In genomic region chr1:40385437-40386310, GRCh38 we compare ENCODE assay signal across 7 cellular contexts. TPM values are rescaled to one million over a fixed set of nuclear protein-coding genes. Genes with fewer than 3 reads are reported as not detected.
A peak's percentile ranks its signal among the peaks of the same experiment; 100 is the strongest.
DNase-seq lines count a peak whose midpoint lies in the region; ATAC-seq and TF ChIP-seq lines count a peak whose summit lies in the region.

No MANE protein-coding gene starts in this region.

- peaks cover 3% of the 10 kb centered on the region for H3K79me2 ChIP-seq in neural progenitor cell (ENCODE audit: low read depth)

- H3K36me3 ChIP-seq in neural progenitor cell: no peaks in the 10 kb centered on the region

- intact Hi-C loops in lower leg skin (cut with DNase I; ENCODE audit: low total_unique reads): no loop called here

- H3K9ac ChIP-seq in neural progenitor cell: no peak overlapping the region

- peak overlapping the region; percentile 23 for H3K27ac Mint-ChIP-seq in neural progenitor cell

- WGBS in lower leg skin, 2 donors: 70 to 79% methylated on average over 4 of the region's 4 CpGs

- TF ChIP-seq CTCF in neural progenitor cell (IDR thresholded peaks at IDR 0.05): no peak
- no peak for TF ChIP-seq CTCF in lower leg skin (IDR thresholded peaks at IDR 0.05)

- no peak overlapping the region for H3K4me2 ChIP-seq in neural progenitor cell

- TF ChIP-seq POLR2A in lower leg skin (IDR thresholded peaks at IDR 0.05): no peak

- H2AFZ ChIP-seq in neural progenitor cell (replicated peaks): no peak overlapping the region

- peak; percentile 92 for DNase-seq in SKM-1 treated with dmso at 0.1 percent for 144 hours (lab: John Stamatoyannopoulos, UW; ENCODE audit: unreplicated experiment)
- DNase-seq in neural progenitor cell (ENCODE audit: low spot score): no peak
- DNase-seq in lower leg skin (ENCODE audit: low spot score in 2 of 2): no peak
- DNase-seq in globus pallidus (ENCODE audit: low spot score): no peak

- peaks cover 25% of the 10 kb centered on the region for H3K4me1 Mint-ChIP-seq in neural progenitor cell

- no peaks in the 10 kb centered on the region for H3K27me3 Mint-ChIP-seq in neural progenitor cell (ENCODE audit: insufficient read depth, low read depth)

- H3K4me3 Mint-ChIP-seq in neural progenitor cell: no peak overlapping the region

- H3K4me3 ChIP-seq in neural progenitor cell (no peak overlapping the region), lower leg skin (ENCODE audit: low read depth, poor library complexity, severe bottlenecking) (no peak overlapping the region)

- H3F3A ChIP-seq in neural progenitor cell (ENCODE audit: low read depth): peaks cover 4% of the 10 kb centered on the region

- no peaks in the 10 kb centered on the region for H4K20me1 ChIP-seq in neural progenitor cell (ENCODE audit: low read depth)

- H3K27ac ChIP-seq in cingulate gyrus (ENCODE audit: low read depth, low read length): peak overlapping the region; percentile 73
- no peak overlapping the region for H3K27ac ChIP-seq in neural progenitor cell

- H3K9me3 ChIP-seq in neural progenitor cell (ENCODE audit: low read depth): no peaks in the 10 kb centered on the region

- H3K27me3 ChIP-seq in neural progenitor cell: no peaks in the 10 kb centered on the region

- ATAC-seq in GM19023 (IDR thresholded peaks at IDR 0.05; ENCODE audit: unreplicated experiment) (peak; percentile 50), HG03039 (IDR thresholded peaks at IDR 0.05; ENCODE audit: unreplicated experiment) (peak; percentile 35)

- peaks cover 23% of the 10 kb centered on the region for H3K4me1 ChIP-seq in neural progenitor cell

- H3K9me3 Mint-ChIP-seq in neural progenitor cell: no peaks in the 10 kb centered on the region

- H3K36me3 Mint-ChIP-seq in neural progenitor cell: peaks cover 14% of the 10 kb centered on the region

RNA-seq across cellular contexts. Expression of gene SMAP2, which starts 12.1 kb away (rescaled TPM):
- total RNA-seq in neural progenitor cell (ENCODE audit: low replicate concordance): 9.4 and 11.7 TPM in 2 replicates
- 10 to 100 TPM; 34.2 to 69.5 (median 43.7) TPM for total RNA-seq in lower leg skin
